ENCODE assay signal across 1 cellular context in the genomic region with DNA sequence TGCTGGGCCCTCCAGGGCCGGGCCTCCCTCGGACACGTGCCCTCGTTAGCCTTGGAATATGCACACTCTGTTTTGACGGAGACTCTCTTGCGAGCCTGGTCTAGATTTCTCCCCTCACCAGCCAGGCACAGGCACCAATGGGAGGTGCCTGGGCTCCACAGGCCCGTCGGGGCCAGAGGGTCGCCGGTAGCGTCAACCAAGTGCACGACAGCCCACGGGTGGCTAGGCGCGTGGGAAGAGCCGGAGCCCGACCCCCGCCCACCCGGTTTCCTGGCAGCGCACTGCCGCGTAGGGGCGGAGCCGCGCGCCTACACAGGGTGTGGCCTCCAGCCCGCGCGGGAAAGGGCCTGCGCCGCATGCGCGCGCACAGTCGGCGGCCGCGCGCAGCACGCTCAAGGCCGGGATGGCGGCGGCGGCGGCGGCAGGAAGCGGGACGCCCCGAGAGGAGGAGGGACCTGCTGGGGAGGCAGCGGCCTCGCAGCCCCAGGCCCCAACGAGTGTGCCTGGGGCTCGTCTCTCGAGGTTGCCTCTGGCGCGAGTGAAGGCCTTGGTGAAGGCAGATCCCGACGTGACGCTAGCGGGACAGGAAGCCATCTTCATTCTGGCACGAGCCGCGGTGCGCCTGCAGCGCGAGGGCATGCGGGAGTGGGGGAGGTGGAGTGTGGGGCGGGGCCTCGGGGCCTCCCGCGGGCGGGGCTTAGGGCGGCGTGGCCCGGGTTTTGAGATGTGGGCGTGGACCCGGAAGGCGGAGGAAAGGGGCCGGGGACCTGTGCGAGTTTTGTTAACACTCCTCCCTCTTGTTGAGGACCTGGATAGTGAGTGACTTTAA.
TF ChIP-seq lines count a peak whose summit lies in the region.

A gene with protein sequence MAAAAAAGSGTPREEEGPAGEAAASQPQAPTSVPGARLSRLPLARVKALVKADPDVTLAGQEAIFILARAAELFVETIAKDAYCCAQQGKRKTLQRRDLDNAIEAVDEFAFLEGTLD (plus strand): TSS at position 367 of the 829 bp plus-strand sequence. CDS start 37 bp downstream, at position 404.

TF ChIP-seq in GM23338, 12 proteins besides CTCF, POLR2A, EP300 and RAD21:
- TF ChIP-seq, protein P1, sequence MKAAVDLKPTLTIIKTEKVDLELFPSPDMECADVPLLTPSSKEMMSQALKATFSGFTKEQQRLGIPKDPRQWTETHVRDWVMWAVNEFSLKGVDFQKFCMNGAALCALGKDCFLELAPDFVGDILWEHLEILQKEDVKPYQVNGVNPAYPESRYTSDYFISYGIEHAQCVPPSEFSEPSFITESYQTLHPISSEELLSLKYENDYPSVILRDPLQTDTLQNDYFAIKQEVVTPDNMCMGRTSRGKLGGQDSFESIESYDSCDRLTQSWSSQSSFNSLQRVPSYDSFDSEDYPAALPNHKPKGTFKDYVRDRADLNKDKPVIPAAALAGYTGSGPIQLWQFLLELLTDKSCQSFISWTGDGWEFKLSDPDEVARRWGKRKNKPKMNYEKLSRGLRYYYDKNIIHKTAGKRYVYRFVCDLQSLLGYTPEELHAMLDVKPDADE (IDR thresholded peaks at IDR 0.05), result 0 out of 2 replicates have a peak, but pooled peaks have one; percentile 24
- TF ChIP-seq POLR2AphosphoS5 (IDR thresholded peaks at IDR 0.05; ENCODE audit: low read depth), result peak; percentile 88
- TF ChIP-seq EZH2 (IDR thresholded peaks at IDR 0.05; ENCODE audit: low read depth, unreplicated experiment), result no peak
- TF ChIP-seq CREB1 (CRISPR knock-in tag; IDR thresholded peaks at IDR 0.05; ENCODE audit: low read depth), result peak; percentile 21; the same call in 1 of the 2 replicates
TF ChIP-seq in GM23338: peak in this region for 3.
